Comparison of ENCODE assay signal across 9 cellular contexts in genomic region chr9:28073278-28073677, GRCh38.
DNase-seq lines count a peak whose midpoint lies in the region; ATAC-seq, FAIRE-seq and TF ChIP-seq lines count a peak whose summit lies in the region.
"Had no signal": no experiment of that assay in that cellular context is flagged by ENCODE, and none has a peak within 500 bp of the region (broad histone marks: within the 10 kb centered on the region; RNA-seq: fewer than 3 reads in every experiment).

No MANE protein-coding gene starts in this region.

- H3K4me1 Mint-ChIP-seq in astrocyte (ENCODE audit: low read depth, unreplicated experiment): peaks cover 3% of the 10 kb centered on the region
- H3K4me1 Mint-ChIP-seq in CD8-positive, alpha-beta memory T cell: no peaks in the 10 kb centered on the region

- DNase-seq in NCI-H2081 (lab: John Stamatoyannopoulos, UW): peak; percentile 28 to 68
- no peak for DNase-seq in NCI-H2081 treated with DMSO at 0.1 percent for 48 hours (lab: John Stamatoyannopoulos, UW)
- DNase-seq in MM.1S: peak; percentile 79
- DNase-seq in astrocyte (ENCODE audit: low read depth): peak; percentile 3
- DNase-seq in left lung: no peak
- DNase-seq in NCI-H2107 treated with DMSO at 0.1 percent for 48 hours (lab: John Stamatoyannopoulos, UW; ENCODE audit: unreplicated experiment): no peak
- no peak for DNase-seq in CD8-positive, alpha-beta memory T cell

- peak overlapping the region; percentile 6; the same call in 1 of the 2 replicates for H2AFZ ChIP-seq in MM.1S (ENCODE audit: low read length)
- H2AFZ ChIP-seq in astrocyte (ENCODE audit: low read depth, low read length): no peak overlapping the region

- CTCF ChIA-PET in CD8-positive, alpha-beta memory T cell (lab: Charles Lee): no interaction called here

- H3K27me3 ChIP-seq in MM.1S (replicated peaks; ENCODE audit: insufficient read depth, low read length) (no peaks in the 10 kb centered on the region), astrocyte (ENCODE audit: insufficient read depth, low read length) (no peaks in the 10 kb centered on the region), left lung (no peaks in the 10 kb centered on the region)
- H3K27me3 ChIP-seq in CD8-positive, alpha-beta memory T cell (ENCODE audit: insufficient read depth, low read length, poor library complexity, severe bottlenecking): no peaks in the 10 kb centered on the region

- H3K9me3 ChIP-seq in MM.1S (replicated peaks; ENCODE audit: insufficient read depth, low read length) (no peaks in the 10 kb centered on the region), astrocyte (ENCODE audit: insufficient read depth, low read depth, low read length) (no peaks in the 10 kb centered on the region), left lung (no peaks in the 10 kb centered on the region)
- H3K9me3 ChIP-seq in CD8-positive, alpha-beta memory T cell (ENCODE audit: low read length): no peaks in the 10 kb centered on the region
- H3K9me3 ChIP-seq: Caco-2 had no signal

- no peak for FAIRE-seq in astrocyte (lab: Jason Lieb, UNC)

- intact Hi-C loops in left lung (cut with DNase I): loop anchor here in 1 of 2 donors (5.0 kb wide), 1 partner anchor 346 kb away; no protein-coding TSS in a partner anchor

- H3K27ac Mint-ChIP-seq in astrocyte (ENCODE audit: unreplicated experiment): no peak overlapping the region
- H3K27ac Mint-ChIP-seq in CD8-positive, alpha-beta memory T cell: no peak overlapping the region

- H3K9me3 Mint-ChIP-seq in astrocyte (ENCODE audit: unreplicated experiment): no peaks in the 10 kb centered on the region
- peaks cover 0 to 6% (median 0%) of the 10 kb centered on the region in 5 donors for H3K9me3 Mint-ChIP-seq in CD8-positive, alpha-beta memory T cell

- H3K9ac ChIP-seq in MM.1S (ENCODE audit: low read length): no peak overlapping the region
- H3K9ac ChIP-seq in astrocyte (ENCODE audit: low read length): no peak overlapping the region

- H4K20me1 ChIP-seq in MM.1S (ENCODE audit: insufficient read depth, low read length): no peaks in the 10 kb centered on the region
- H4K20me1 ChIP-seq in astrocyte (ENCODE audit: insufficient read depth, low read length): no peaks in the 10 kb centered on the region

- POLR2A ChIA-PET in CD8-positive, alpha-beta memory T cell (lab: Charles Lee): no interaction called here

- no peaks in the 10 kb centered on the region for H3K27me3 Mint-ChIP-seq in astrocyte (ENCODE audit: low read depth, unreplicated experiment)
- no peaks in the 10 kb centered on the region for H3K27me3 Mint-ChIP-seq in CD8-positive, alpha-beta memory T cell

- H3K4me2 ChIP-seq in MM.1S (ENCODE audit: low read depth, low read length): no peak overlapping the region
- H3K4me2 ChIP-seq in astrocyte (ENCODE audit: low read length): no peak overlapping the region

- H3K36me3 ChIP-seq in MM.1S (replicated peaks; ENCODE audit: insufficient read depth, low read length): no peaks in the 10 kb centered on the region
- no peaks in the 10 kb centered on the region for H3K36me3 ChIP-seq in astrocyte (ENCODE audit: insufficient read depth, low read length)
- no peaks in the 10 kb centered on the region for H3K36me3 ChIP-seq in left lung
- H3K36me3 ChIP-seq in CD8-positive, alpha-beta memory T cell (ENCODE audit: insufficient read depth, low read length): no peaks in the 10 kb centered on the region

- TF ChIP-seq CTCF in MM.1S (IDR thresholded peaks at IDR 0.05; ENCODE audit: low read length): peak; percentile 65
- TF ChIP-seq CTCF in astrocyte (IDR thresholded peaks at IDR 0.05; ENCODE audit: insufficient read depth, low read depth, low read length): peak; percentile 58
- peak; percentile 43 to 54 for TF ChIP-seq CTCF in left lung (IDR thresholded peaks at IDR 0.05)

- ATAC-seq in left lung (peak; percentile 83), HG03097 (IDR thresholded peaks at IDR 0.05; ENCODE audit: low FRiP score, unreplicated experiment) (no peak)

- H3K36me3 Mint-ChIP-seq in astrocyte (ENCODE audit: low read depth, unreplicated experiment): no peaks in the 10 kb centered on the region
- no peaks in the 10 kb centered on the region for H3K36me3 Mint-ChIP-seq in CD8-positive, alpha-beta memory T cell

- H3K4me1 ChIP-seq in MM.1S (ENCODE audit: low read length) (no peaks in the 10 kb centered on the region), astrocyte (ENCODE audit: insufficient read depth, low read length) (no peaks in the 10 kb centered on the region), left lung (no peaks in the 10 kb centered on the region)
- H3K4me1 ChIP-seq in CD8-positive, alpha-beta memory T cell (ENCODE audit: insufficient read depth, low read length): no peaks in the 10 kb centered on the region
- H3K4me1 ChIP-seq: Caco-2 had no signal

- H3K4me3 ChIP-seq in MM.1S (ENCODE audit: low read length): no peak overlapping the region
- H3K4me3 ChIP-seq in astrocyte (ENCODE audit: insufficient read depth, low read depth, low read length): no peak overlapping the region
- no peak overlapping the region for H3K4me3 ChIP-seq in left lung
- H3K4me3 ChIP-seq in CD8-positive, alpha-beta memory T cell (ENCODE audit: low read length): no peak overlapping the region

- no peaks in the 10 kb centered on the region for H3F3A ChIP-seq in MM.1S (ENCODE audit: insufficient read depth, low read length)

- H3K27ac ChIP-seq in MM.1S (ENCODE audit: low read length) (no peak overlapping the region), astrocyte (ENCODE audit: low read depth, low read length) (no peak overlapping the region), left lung (no peak overlapping the region)
- no peak overlapping the region for H3K27ac ChIP-seq in CD8-positive, alpha-beta memory T cell (ENCODE audit: low read depth, low read length)

- H3K79me2 ChIP-seq in MM.1S (ENCODE audit: low read length) (no peaks in the 10 kb centered on the region), astrocyte (ENCODE audit: insufficient read depth, low read length) (no peaks in the 10 kb centered on the region)

- H3K9me2 ChIP-seq in MM.1S (replicated peaks; ENCODE audit: insufficient read depth, low read length): no peaks in the 10 kb centered on the region

- H3K4me3 Mint-ChIP-seq in astrocyte (ENCODE audit: unreplicated experiment): no peak overlapping the region
- H3K4me3 Mint-ChIP-seq in CD8-positive, alpha-beta memory T cell: no peak overlapping the region

Comparison
In these comparisons a context has a peak if more than half of its experiments do, and no peak if none do; other contexts are left out.
1. DNase-seq: peak in NCI-H2081 (2 of 2), MM.1S (single experiment) and astrocyte (single experiment); none in NCI-H2081 treated with DMSO at 0.1 percent for 48 hours (single experiment), left lung (0 of 2), NCI-H2107 treated with DMSO at 0.1 percent for 48 hours (single experiment) and CD8-positive, alpha-beta memory T cell (0 of 5).
2. Peak in every context shown above with its lines, with median percentiles within 50 percentile points of each other: CTCF ChIP-seq.